In the genomic region with DNA sequence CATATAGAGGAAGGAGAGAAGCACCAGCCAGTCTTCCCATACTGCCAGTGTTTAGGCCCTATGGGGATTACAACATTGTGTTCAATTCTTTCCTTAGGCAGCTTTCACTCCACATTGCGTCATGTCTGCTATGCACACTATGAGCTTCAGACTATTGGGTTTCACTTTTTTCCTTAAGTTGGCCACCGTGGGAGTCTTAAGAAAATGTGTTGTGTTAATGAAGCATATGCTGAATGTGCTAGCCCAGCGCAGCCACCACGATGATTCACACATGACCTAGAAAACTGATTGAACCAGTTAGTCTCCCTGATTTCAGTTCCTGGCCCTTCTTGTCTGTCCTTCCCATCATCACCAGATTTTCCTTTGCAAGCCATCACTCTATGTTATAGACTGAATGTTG, we compare ENCODE assay signal across 1 cellular context.
TF ChIP-seq lines count a peak whose summit lies in the region.

No MANE protein-coding gene starts in this region.

TF ChIP-seq in IMR-90, 13 proteins besides CTCF, POLR2A, EP300 and RAD21 (continued from another document):
- TF ChIP-seq SMC3 (IDR thresholded peaks at IDR 0.05; ENCODE audit: low read depth, low read length) (no peak), FOS (IDR thresholded peaks at IDR 0.05; ENCODE audit: low read depth, low read length) (peak; percentile 45; the same call in 1 of the 2 replicates), RCOR1 (IDR thresholded peaks at IDR 0.05; ENCODE audit: insufficient replicate concordance, low read length) (no peak), ELK1 (IDR thresholded peaks at IDR 0.05; ENCODE audit: borderline replicate concordance, low read depth, low read length) (no peak), MAZ (IDR thresholded peaks at IDR 0.05; ENCODE audit: borderline replicate concordance, low read depth, low read length) (no peak), NFE2L2 (IDR thresholded peaks at IDR 0.05; ENCODE audit: low read depth, low read length) (no peak), BHLHE40 (IDR thresholded peaks at IDR 0.05; ENCODE audit: low read depth, low read length) (peak; percentile 25; the same call in 1 of the 2 replicates), MAFK (IDR thresholded peaks at IDR 0.05; ENCODE audit: low read depth, low read length) (peak; percentile 51)
- TF ChIP-seq, protein P1, sequence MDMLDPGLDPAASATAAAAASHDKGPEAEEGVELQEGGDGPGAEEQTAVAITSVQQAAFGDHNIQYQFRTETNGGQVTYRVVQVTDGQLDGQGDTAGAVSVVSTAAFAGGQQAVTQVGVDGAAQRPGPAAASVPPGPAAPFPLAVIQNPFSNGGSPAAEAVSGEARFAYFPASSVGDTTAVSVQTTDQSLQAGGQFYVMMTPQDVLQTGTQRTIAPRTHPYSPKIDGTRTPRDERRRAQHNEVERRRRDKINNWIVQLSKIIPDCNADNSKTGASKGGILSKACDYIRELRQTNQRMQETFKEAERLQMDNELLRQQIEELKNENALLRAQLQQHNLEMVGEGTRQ (IDR thresholded peaks at IDR 0.05; ENCODE audit: low read depth, low read length), result no peak
